12 cellular contexts compared by ENCODE assay signal in the genomic region with DNA sequence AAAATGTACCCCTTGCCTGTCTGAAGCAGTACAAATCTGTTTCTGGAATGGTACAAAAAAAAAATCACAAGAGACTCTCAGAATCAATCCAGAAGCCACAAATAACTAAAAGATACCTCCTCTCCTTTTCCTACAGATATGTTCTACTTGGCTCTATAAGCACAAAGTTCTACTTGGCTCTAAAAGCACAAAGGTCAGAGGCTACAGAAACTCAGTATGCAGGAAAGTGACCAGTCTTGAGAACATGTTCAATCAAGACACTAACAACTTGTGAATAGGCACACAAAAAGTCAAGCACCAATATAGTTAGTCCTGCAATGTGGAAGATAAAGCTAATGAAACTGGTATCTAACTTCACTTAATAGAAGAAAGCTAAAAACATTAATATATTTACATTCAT. TPM values are rescaled to one million over a fixed set of nuclear protein-coding genes. Genes with fewer than 3 reads are reported as not detected.
A peak's percentile ranks its signal among the peaks of the same experiment; 100 is the strongest.
DNase-seq lines count a peak whose midpoint lies in the region; ATAC-seq and TF ChIP-seq lines count a peak whose summit lies in the region.
"Had no signal": no experiment of that assay in that cellular context is flagged by ENCODE, and none has a peak within 500 bp of the region (broad histone marks: within the 10 kb centered on the region; RNA-seq: fewer than 3 reads in every experiment).

No MANE protein-coding gene starts in this region.

- peak; percentile 46 to 55 (median 47) for ATAC-seq in right lobe of liver
- ATAC-seq in GM21381 (IDR thresholded peaks at IDR 0.05; ENCODE audit: unreplicated experiment): no peak
- ATAC-seq in HG03354 (IDR thresholded peaks at IDR 0.05; ENCODE audit: poor library complexity, severe bottlenecking, unreplicated experiment): no peak

- in situ Hi-C loops in astrocyte of the spinal cord (cut with HindIII; ENCODE audit: low sequenced_read_pairs): no loop called here

- peaks cover 0 to 13% (median 5%) of the 10 kb centered on the region in 4 donors for H3K4me1 ChIP-seq in right lobe of liver

- peaks cover 44% of the 10 kb centered on the region for H3K4me1 Mint-ChIP-seq in HFFc6 (ENCODE audit: low read depth)
- peaks cover 16% of the 10 kb centered on the region for H3K4me1 Mint-ChIP-seq in activated T-helper 2 cell treated with anti-CD3 and anti-CD28 coated beads, Interferon-gamma antibody, Interleukin-2, Interleukin-4, amounts not matched to agents 10 μg/mL and 5 μg/mL and 100 μg/mL, durations not matched to agents 14 hours and 24 hours and 36 hours (ENCODE audit: low read depth)

- peaks cover 45% of the 10 kb centered on the region for H3K36me3 Mint-ChIP-seq in HFFc6 (ENCODE audit: low read depth)
- H3K36me3 Mint-ChIP-seq in activated T-helper 2 cell treated with anti-CD3 and anti-CD28 coated beads, Interferon-gamma antibody, Interleukin-2, Interleukin-4, amounts not matched to agents 10 μg/mL and 5 μg/mL and 100 μg/mL, durations not matched to agents 14 hours and 24 hours and 36 hours (ENCODE audit: low read depth): peaks cover 36% of the 10 kb centered on the region

- peak overlapping the region; percentile 78 for H3K4me3 Mint-ChIP-seq in HFFc6
- no peak overlapping the region for H3K4me3 Mint-ChIP-seq in activated T-helper 2 cell treated with anti-CD3 and anti-CD28 coated beads, Interferon-gamma antibody, Interleukin-2, Interleukin-4, amounts not matched to agents 10 μg/mL and 5 μg/mL and 100 μg/mL, durations not matched to agents 14 hours and 24 hours and 36 hours (ENCODE audit: low read depth)

- no peak for TF ChIP-seq POLR2A in right lobe of liver (IDR thresholded peaks at IDR 0.05)

- no peak for TF ChIP-seq CTCF in HFFc6 (IDR thresholded peaks at IDR 0.05)
- TF ChIP-seq CTCF in astrocyte of the spinal cord (IDR thresholded peaks at IDR 0.05; ENCODE audit: low read depth, low read length): no peak
- TF ChIP-seq CTCF in right lobe of liver (IDR thresholded peaks at IDR 0.05): no peak

- peak overlapping the region; percentile 81 for H3K27ac Mint-ChIP-seq in HFFc6
- H3K27ac Mint-ChIP-seq in activated T-helper 2 cell treated with anti-CD3 and anti-CD28 coated beads, Interferon-gamma antibody, Interleukin-2, Interleukin-4, amounts not matched to agents 10 μg/mL and 5 μg/mL and 100 μg/mL, durations not matched to agents 14 hours and 24 hours and 36 hours: no peak overlapping the region

- no peak overlapping the region for H3K27ac ChIP-seq in right lobe of liver
- H3K27ac ChIP-seq: C4-2B had no signal

- peaks cover 0 to under 1% (median 0%) of the 10 kb centered on the region in 4 donors for H3K9me3 ChIP-seq in right lobe of liver

- intact Hi-C loops in right lobe of liver (cut with DNase I): no loop called here
- intact Hi-C loops in activated T-helper 2 cell treated with anti-CD3 and anti-CD28 coated beads, Interferon-gamma antibody, Interleukin-2, Interleukin-4, amounts not matched to agents 10 μg/mL and 5 μg/mL and 100 μg/mL, durations not matched to agents 14 hours and 24 hours and 36 hours (cut with micrococcal nuclease): no loop called here

- peaks cover 2% of the 10 kb centered on the region for H3K27me3 Mint-ChIP-seq in HFFc6 (ENCODE audit: insufficient read depth)
- H3K27me3 Mint-ChIP-seq in activated T-helper 2 cell treated with anti-CD3 and anti-CD28 coated beads, Interferon-gamma antibody, Interleukin-2, Interleukin-4, amounts not matched to agents 10 μg/mL and 5 μg/mL and 100 μg/mL, durations not matched to agents 14 hours and 24 hours and 36 hours (ENCODE audit: low read depth): no peaks in the 10 kb centered on the region

- H3K9me3 Mint-ChIP-seq in HFFc6: peaks cover 7% of the 10 kb centered on the region
- peaks cover 29% of the 10 kb centered on the region for H3K9me3 Mint-ChIP-seq in activated T-helper 2 cell treated with anti-CD3 and anti-CD28 coated beads, Interferon-gamma antibody, Interleukin-2, Interleukin-4, amounts not matched to agents 10 μg/mL and 5 μg/mL and 100 μg/mL, durations not matched to agents 14 hours and 24 hours and 36 hours

- H3K4me3 ChIP-seq in astrocyte of the spinal cord (ENCODE audit: low read depth, low read length) (no peak overlapping the region), right lobe of liver (no peak overlapping the region)
- H3K4me3 ChIP-seq: heart left ventricle had no signal

- DNase-seq in EL (peak; percentile 35), HFFc6 (no peak), astrocyte of the spinal cord (ENCODE audit: low read depth, low spot score) (peak; percentile 47), right lobe of liver (no peak), NCI-H2171 treated with DMSO at 0.1 percent for 48 hours (lab: John Stamatoyannopoulos, UW) (no peak)
- no peak for DNase-seq in activated T-helper 2 cell treated with anti-CD3 and anti-CD28 coated beads, Interferon-gamma antibody, Interleukin-2, Interleukin-4, amounts not matched to agents 10 μg/mL and 5 μg/mL and 100 μg/mL, durations not matched to agents 14 hours and 24 hours and 36 hours (ENCODE audit: low spot score)
- DNase-seq: heart left ventricle, KG1, midbrain had no signal

- H3K36me3 ChIP-seq in right lobe of liver: no peaks in the 10 kb centered on the region

- H3K27me3 ChIP-seq in right lobe of liver: no peaks in the 10 kb centered on the region
- H3K27me3 ChIP-seq: heart left ventricle had no signal

RNA-seq across cellular contexts. Expression of gene PPP4R1, which starts 19.2 kb away (rescaled TPM):
- total RNA-seq in HFFc6 (2021; fragmentation: NEBNext Ultra II Directional; extraction: Animal tissue kit (Norgen Biotek cat#: 25700)): 100 to 1,000 TPM in 4 of 6 experiments, 10 to 100 TPM in 2; 83.0 to 107 (median 103) TPM
- total RNA-seq in right lobe of liver: 10 to 100 TPM; 15.0 to 36.5 (median 30.1) TPM
- 44.3 and 48.8 TPM in 2 replicates for total RNA-seq in activated T-helper 2 cell treated with anti-CD3 and anti-CD28 coated beads, Interferon-gamma antibody, Interleukin-2, Interleukin-4, amounts not matched to agents 10 μg/mL and 5 μg/mL and 100 μg/mL, durations not matched to agents 14 hours and 24 hours and 36 hours

Comparison
In these comparisons a context has a peak if more than half of its experiments do, and no peak if none do; other contexts are left out.
1. DNase-seq: peak in EL (single experiment) and astrocyte of the spinal cord (single experiment); none in HFFc6 (single experiment), right lobe of liver (0 of 3), NCI-H2171 treated with DMSO at 0.1 percent for 48 hours (single experiment) and activated T-helper 2 cell treated with anti-CD3 and anti-CD28 coated beads, Interferon-gamma antibody, Interleukin-2, Interleukin-4, amounts not matched to agents 10 μg/mL and 5 μg/mL and 100 μg/mL, durations not matched to agents 14 hours and 24 hours and 36 hours (single experiment).
2. ATAC-seq: peak in right lobe of liver (4 of 4); none in GM21381 (single experiment) and HG03354 (single experiment).